17 cellular contexts compared by ENCODE assay signal in genomic region chr6:39370021-39370420, GRCh38. TPM values are rescaled to one million over a fixed set of nuclear protein-coding genes. Genes with fewer than 3 reads are reported as not detected.
DNase-seq lines count a peak whose midpoint lies in the region; ATAC-seq and TF ChIP-seq lines count a peak whose summit lies in the region.
"Had no signal": no experiment of that assay in that cellular context is flagged by ENCODE, and none has a peak within 500 bp of the region (broad histone marks: within the 10 kb centered on the region; RNA-seq: fewer than 3 reads in every experiment).

No MANE protein-coding gene starts in this region.

- ATAC-seq in psoas muscle (no peak), right lobe of liver (no peak)
- ATAC-seq: activated CD8-positive, alpha-beta T cell treated with anti-CD3 and anti-CD28 coated beads, Interleukin-2, amount 10 ng/mL, durations not matched to agents 7 days and 5 days had no signal

- H3K27me3 Mint-ChIP-seq in activated CD4-positive, alpha-beta memory T cell treated with anti-CD3 and anti-CD28 coated beads for 36 hours: peaks cover 8% of the 10 kb centered on the region

- H3K79me2 ChIP-seq in PC-9 (ENCODE audit: low read depth): no peaks in the 10 kb centered on the region

- DNase-seq in PC-9 (no peak), foreskin fibroblast (peak in 1 of 2 donors; percentile 22), psoas muscle (no peak), right lobe of liver (no peak), kidney tubule cell (ENCODE audit: low spot score) (no peak)
- DNase-seq in activated CD4-positive, alpha-beta memory T cell treated with anti-CD3 and anti-CD28 coated beads for 36 hours: no peak
- DNase-seq: activated CD8-positive, alpha-beta T cell treated with anti-CD3 and anti-CD28 coated beads, Interleukin-2, amount 10 ng/mL, durations not matched to agents 7 days and 5 days; activated gamma-delta T cell; NCI-H2081 treated with DMSO at 0.1 percent for 48 hours; stimulated activated CD4-positive, alpha-beta T cell treated with anti-CD3 and anti-CD28 coated beads, Interleukin-2, amount 100 ng/mL, for 24 hours had no signal

- H3K36me3 ChIP-seq in PC-9 (ENCODE audit: low read depth) (no peaks in the 10 kb centered on the region), psoas muscle (ENCODE audit: insufficient read depth in 1 of 2, low read depth in 1 of 2) (no peaks in the 10 kb centered on the region), right lobe of liver (no peaks in the 10 kb centered on the region)
- H3K36me3 ChIP-seq: BLaER1 treated with 17β-estradiol and CSF1 and Interleukin-3, amounts not matched to agents 10 nM and 100 nM; thoracic aorta had no signal

- H3K27me3 ChIP-seq in PC-9 (ENCODE audit: insufficient read depth, low read depth): peaks cover 89% of the 10 kb centered on the region
- H3K27me3 ChIP-seq in psoas muscle (ENCODE audit: insufficient read depth in 3 of 3, low read length in 2 of 3): no peaks in the 10 kb centered on the region
- no peaks in the 10 kb centered on the region for H3K27me3 ChIP-seq in right lobe of liver
- H3K27me3 ChIP-seq: BLaER1 treated with 17β-estradiol and CSF1 and Interleukin-3, amounts not matched to agents 10 nM and 100 nM had no signal

- H3K9me3 Mint-ChIP-seq in activated CD4-positive, alpha-beta memory T cell treated with anti-CD3 and anti-CD28 coated beads for 36 hours: no peaks in the 10 kb centered on the region

- peak; percentile 9; the same call in 1 of the 2 replicates for TF ChIP-seq CTCF in 22Rv1 (IDR thresholded peaks at IDR 0.05)
- 0 out of 3 replicates have a peak, but pooled peaks have one; percentile 8 for TF ChIP-seq CTCF in GM12872 (IDR thresholded peaks at IDR 0.05; ENCODE audit: insufficient read depth, low read depth, low read length)
- TF ChIP-seq CTCF in PC-9 (conservative IDR thresholded peaks at IDR 0.05): peak; percentile 17; the same call in 1 of the 2 replicates
- TF ChIP-seq CTCF in foreskin fibroblast (IDR thresholded peaks at IDR 0.05; ENCODE audit: low read depth, low read length): peak; percentile 35
- TF ChIP-seq CTCF in psoas muscle (IDR thresholded peaks at IDR 0.05): no peak
- peak in 2 of 4 donors; percentile 30 to 37 for TF ChIP-seq CTCF in right lobe of liver (IDR thresholded peaks at IDR 0.05)

- no peak overlapping the region for H3K4me2 ChIP-seq in PC-9
- H3K4me2 ChIP-seq: BLaER1 treated with 17β-estradiol and CSF1 and Interleukin-3, amounts not matched to agents 10 nM and 100 nM had no signal

- no peaks in the 10 kb centered on the region for H4K20me1 ChIP-seq in PC-9 (ENCODE audit: insufficient read depth)
- H4K20me1 ChIP-seq: BLaER1 treated with 17β-estradiol and CSF1 and Interleukin-3, amounts not matched to agents 10 nM and 100 nM had no signal

- H3K27ac ChIP-seq in 22Rv1: no peak overlapping the region
- no peak overlapping the region for H3K27ac ChIP-seq in PC-9
- no peak overlapping the region for H3K27ac ChIP-seq in psoas muscle
- H3K27ac ChIP-seq in right lobe of liver: no peak overlapping the region
- H3K27ac ChIP-seq: BLaER1 treated with 17β-estradiol and CSF1 and Interleukin-3, amounts not matched to agents 10 nM and 100 nM; thoracic aorta had no signal

- intact Hi-C loops in PC-9 (cut with micrococcal nuclease; ENCODE audit: unreplicated experiment): loop anchor here (10.0 kb wide), 1 partner anchor 1695 kb away; no protein-coding TSS in a partner anchor
- intact Hi-C loops in activated CD4-positive, alpha-beta memory T cell treated with anti-CD3 and anti-CD28 coated beads for 36 hours (cut with micrococcal nuclease): no loop called here
- intact Hi-C loops in psoas muscle (cut with DNase I): no loop called here
- intact Hi-C loops in right lobe of liver (cut with DNase I): no loop called here

- TF ChIP-seq POLR2A in right lobe of liver (IDR thresholded peaks at IDR 0.05): no peak

- no peaks in the 10 kb centered on the region for H3K9me2 ChIP-seq in PC-9 (ENCODE audit: insufficient read depth)

- no peaks in the 10 kb centered on the region for H3F3A ChIP-seq in PC-9 (ENCODE audit: insufficient read depth, low read depth)

- H3K36me3 Mint-ChIP-seq in activated CD4-positive, alpha-beta memory T cell treated with anti-CD3 and anti-CD28 coated beads for 36 hours: no peaks in the 10 kb centered on the region

- WGBS in psoas muscle, 3 donors: 6 to 14% (median 14%) methylated on average over 1 of the region's 1 CpG
- 9% methylated on average over 1 of the region's 1 CpG for WGBS in right lobe of liver (ENCODE audit: insufficient coverage, low coverage, low lambda C conversion rate, missing lambda C conversion rate)

- H3K4me1 ChIP-seq in PC-9 (replicated peaks; ENCODE audit: insufficient read depth) (no peaks in the 10 kb centered on the region), psoas muscle (no peaks in the 10 kb centered on the region), right lobe of liver (peaks cover 0 to 5% (median 0%) of the 10 kb centered on the region in 4 donors)

- BruUV-seq in PC-9 (replicated peaks; lab: Mats Ljungman, UMichigan): no TSS peak

- CTCF ChIA-PET in PC-9 (lab: Charles Lee): no interaction called here
- CTCF ChIA-PET in activated CD4-positive, alpha-beta memory T cell treated with anti-CD3 and anti-CD28 coated beads for 36 hours (lab: Charles Lee): no interaction called here

- H3K4me1 Mint-ChIP-seq in activated CD4-positive, alpha-beta memory T cell treated with anti-CD3 and anti-CD28 coated beads for 36 hours (ENCODE audit: low read depth): no peaks in the 10 kb centered on the region

- H3K4me3 ChIP-seq in PC-9 (no peak overlapping the region), foreskin fibroblast (ENCODE audit: low read depth in 1 of 2, low read length in 2 of 2) (no peak overlapping the region), psoas muscle (no peak overlapping the region), right lobe of liver (no peak overlapping the region)
- H3K4me3 ChIP-seq: BLaER1 treated with 17β-estradiol and CSF1 and Interleukin-3, amounts not matched to agents 10 nM and 100 nM; thoracic aorta had no signal

- H2AFZ ChIP-seq in PC-9: no peak overlapping the region

- H3K27ac Mint-ChIP-seq in activated CD4-positive, alpha-beta memory T cell treated with anti-CD3 and anti-CD28 coated beads for 36 hours: no peak overlapping the region
- H3K27ac Mint-ChIP-seq: activated CD8-positive, alpha-beta T cell treated with anti-CD3 and anti-CD28 coated beads, Interleukin-2, amount 10 ng/mL, durations not matched to agents 7 days and 5 days had no signal

- H3K9me3 ChIP-seq in PC-9 (ENCODE audit: insufficient read depth, low read depth): no peaks in the 10 kb centered on the region
- H3K9me3 ChIP-seq in psoas muscle: no peaks in the 10 kb centered on the region
- H3K9me3 ChIP-seq in right lobe of liver: no peaks in the 10 kb centered on the region
- H3K9me3 ChIP-seq: BLaER1 treated with 17β-estradiol and CSF1 and Interleukin-3, amounts not matched to agents 10 nM and 100 nM; thoracic aorta had no signal

- POLR2A ChIA-PET in PC-9 (lab: Charles Lee; ENCODE audit: unreplicated experiment): no interaction called here
- POLR2A ChIA-PET in activated CD4-positive, alpha-beta memory T cell treated with anti-CD3 and anti-CD28 coated beads for 36 hours (lab: Charles Lee): no interaction called here

- no peak overlapping the region for H3K4me3 Mint-ChIP-seq in activated CD4-positive, alpha-beta memory T cell treated with anti-CD3 and anti-CD28 coated beads for 36 hours
- H3K4me3 Mint-ChIP-seq: activated CD8-positive, alpha-beta T cell treated with anti-CD3 and anti-CD28 coated beads, Interleukin-2, amount 10 ng/mL, durations not matched to agents 7 days and 5 days had no signal

RNA-seq across cellular contexts. Expression of gene KCNK16, which starts 47.5 kb away (rescaled TPM):
- total RNA-seq in PC-9 (2021) (not detected in 2 replicates), psoas muscle (not detected), right lobe of liver (not detected)
- total RNA-seq in activated CD4-positive, alpha-beta memory T cell treated with anti-CD3 and anti-CD28 coated beads for 36 hours: not detected
- polyA plus RNA-seq in psoas muscle: not detected
- total RNA-seq: activated CD8-positive, alpha-beta T cell treated with anti-CD3 and anti-CD28 coated beads, Interleukin-2, amount 10 ng/mL, durations not matched to agents 7 days and 5 days; HT1080; renal cortical epithelial cell; SK-MEL-5; thoracic aorta had no signal

RNA-seq across cellular contexts. Expression of gene KCNK17, which starts 55.8 kb away (rescaled TPM):
- total RNA-seq in PC-9 (2021) (not detected in 2 replicates), psoas muscle (not detected), right lobe of liver (under 1 TPM in 5 of 6 experiments, not detected in 1; 0.31 to 0.77 (median 0.39) TPM)
- not detected for total RNA-seq in activated CD4-positive, alpha-beta memory T cell treated with anti-CD3 and anti-CD28 coated beads for 36 hours
- under 1 TPM in 1 of 3 donors, not detected in 2; 0.04 TPM for polyA plus RNA-seq in psoas muscle
- total RNA-seq: activated CD8-positive, alpha-beta T cell treated with anti-CD3 and anti-CD28 coated beads, Interleukin-2, amount 10 ng/mL, durations not matched to agents 7 days and 5 days; HT1080; renal cortical epithelial cell; SK-MEL-5 had no signal
